14 cellular contexts compared by ENCODE assay signal in genomic region chr1:114854693-114855320, GRCh38. TPM values are rescaled to one million over a fixed set of nuclear protein-coding genes. Genes with fewer than 3 reads are reported as not detected.
DNase-seq lines count a peak whose midpoint lies in the region; ATAC-seq and TF ChIP-seq lines count a peak whose summit lies in the region.
"Had no signal": no experiment of that assay in that cellular context is flagged by ENCODE, and none has a peak within 500 bp of the region (broad histone marks: within the 10 kb centered on the region; RNA-seq: fewer than 3 reads in every experiment).

A gene with protein sequence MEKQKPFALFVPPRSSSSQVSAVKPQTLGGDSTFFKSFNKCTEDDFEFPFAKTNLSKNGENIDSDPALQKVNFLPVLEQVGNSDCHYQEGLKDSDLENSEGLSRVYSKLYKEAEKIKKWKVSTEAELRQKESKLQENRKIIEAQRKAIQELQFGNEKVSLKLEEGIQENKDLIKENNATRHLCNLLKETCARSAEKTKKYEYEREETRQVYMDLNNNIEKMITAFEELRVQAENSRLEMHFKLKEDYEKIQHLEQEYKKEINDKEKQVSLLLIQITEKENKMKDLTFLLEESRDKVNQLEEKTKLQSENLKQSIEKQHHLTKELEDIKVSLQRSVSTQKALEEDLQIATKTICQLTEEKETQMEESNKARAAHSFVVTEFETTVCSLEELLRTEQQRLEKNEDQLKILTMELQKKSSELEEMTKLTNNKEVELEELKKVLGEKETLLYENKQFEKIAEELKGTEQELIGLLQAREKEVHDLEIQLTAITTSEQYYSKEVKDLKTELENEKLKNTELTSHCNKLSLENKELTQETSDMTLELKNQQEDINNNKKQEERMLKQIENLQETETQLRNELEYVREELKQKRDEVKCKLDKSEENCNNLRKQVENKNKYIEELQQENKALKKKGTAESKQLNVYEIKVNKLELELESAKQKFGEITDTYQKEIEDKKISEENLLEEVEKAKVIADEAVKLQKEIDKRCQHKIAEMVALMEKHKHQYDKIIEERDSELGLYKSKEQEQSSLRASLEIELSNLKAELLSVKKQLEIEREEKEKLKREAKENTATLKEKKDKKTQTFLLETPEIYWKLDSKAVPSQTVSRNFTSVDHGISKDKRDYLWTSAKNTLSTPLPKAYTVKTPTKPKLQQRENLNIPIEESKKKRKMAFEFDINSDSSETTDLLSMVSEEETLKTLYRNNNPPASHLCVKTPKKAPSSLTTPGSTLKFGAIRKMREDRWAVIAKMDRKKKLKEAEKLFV (plus strand): TSS chr1:114854863. CDS start chr1:114855465, 602 bp downstream.

- H3K4me3 Mint-ChIP-seq in activated CD4-positive, alpha-beta T cell treated with anti-CD3 and anti-CD28 coated beads for 36 hours: peak within 1 kb of the TSS; percentile 44
- peak within 1 kb of the TSS; percentile 63 for H3K4me3 Mint-ChIP-seq in T-helper 2 cell treated with Interferon-gamma antibody and Interleukin-4, amounts not matched to agents 5 μg/mL and 100 μg/mL, for 36 hours
- H3K4me3 Mint-ChIP-seq: nephron progenitor cell had no signal

- H3K4me1 Mint-ChIP-seq in activated CD4-positive, alpha-beta T cell treated with anti-CD3 and anti-CD28 coated beads for 36 hours: peaks cover 7% of the 10 kb centered on the region
- peaks cover 6% of the 10 kb centered on the region for H3K4me1 Mint-ChIP-seq in T-helper 2 cell treated with Interferon-gamma antibody and Interleukin-4, amounts not matched to agents 5 μg/mL and 100 μg/mL, for 36 hours (ENCODE audit: low read depth)
- H3K4me1 Mint-ChIP-seq: nephron progenitor cell had no signal

- H3K9me3 ChIP-seq in transverse colon: no peaks in the 10 kb centered on the region
- H3K9me3 ChIP-seq: upper lobe of left lung had no signal

- peaks cover 33% of the 10 kb centered on the region for H3K27me3 ChIP-seq in transverse colon

- peak within 1 kb of the TSS; percentile 13 for H3K4me3 ChIP-seq in epithelial cell of proximal tubule (ENCODE audit: low read depth, low read length)
- H3K4me3 ChIP-seq in skeletal muscle cell (ENCODE audit: low read depth, low read length): peak within 1 kb of the TSS; percentile 27
- H3K4me3 ChIP-seq in transverse colon: peak within 1 kb of the TSS in 1 of 4 donors; percentile 14

- 43 to 53% methylated on average over 14 to 40 of the region's 40 CpGs for WGBS in transverse colon (ENCODE audit: low coverage in 1 of 2), 2 donors

- TF ChIP-seq CTCF in epithelial cell of proximal tubule (conservative IDR thresholded peaks at IDR 0.05; ENCODE audit: low read depth, low read length) (no peak), transverse colon (IDR thresholded peaks at IDR 0.05) (no peak)

- no peak for ATAC-seq in activated CD4-positive, alpha-beta T cell treated with anti-CD3 and anti-CD28 coated beads for 36 hours
- ATAC-seq in GM18873 (IDR thresholded peaks at IDR 0.05; ENCODE audit: low FRiP score, unreplicated experiment): no peak

- H3K27ac ChIP-seq in transverse colon: no peak within 1 kb of the TSS
- H3K27ac ChIP-seq: upper lobe of left lung had no signal

- peaks cover 30% of the 10 kb centered on the region for H3K27me3 Mint-ChIP-seq in activated CD4-positive, alpha-beta T cell treated with anti-CD3 and anti-CD28 coated beads for 36 hours
- peaks cover 21% of the 10 kb centered on the region for H3K27me3 Mint-ChIP-seq in T-helper 2 cell treated with Interferon-gamma antibody and Interleukin-4, amounts not matched to agents 5 μg/mL and 100 μg/mL, for 36 hours (ENCODE audit: low read depth)

- peak; percentile 20 for DNase-seq in activated CD4-positive, alpha-beta T cell treated with anti-CD3 and anti-CD28 coated beads for 36 hours
- no peak for DNase-seq in activated CD4-positive, alpha-beta T cell treated with anti-CD3 and anti-CD28 coated beads for 4 hours
- no peak for DNase-seq in T-helper 2 cell treated with Interferon-gamma antibody and Interleukin-4, amounts not matched to agents 5 μg/mL and 100 μg/mL, for 36 hours (ENCODE audit: low spot score)
- DNase-seq in epithelial cell of proximal tubule (ENCODE audit: low read depth) (no peak), skeletal muscle cell (ENCODE audit: low read depth) (no peak), transverse colon (no peak)
- no peak for DNase-seq in stimulated activated naive CD4-positive, alpha-beta T cell treated with Interleukin-2 at 50 U/mL for 16 hours (lab: John Stamatoyannopoulos, UW)
- DNase-seq: ACHN, Karpas-422, NCI-H2171 treated with DMSO at 0.1 percent for 48 hours, nephron progenitor cell had no signal

- in situ Hi-C loops in transverse colon (cut with MboI; ENCODE audit: low pct_ligation_motif_present in 1 of 4, low pct_unique_long_range_greater_than_20kb in 1 of 4, low sequenced_read_pairs in 3 of 4): no loop called here

- H3K4me1 ChIP-seq in transverse colon: peaks cover 0 to 3% (median 0%) of the 10 kb centered on the region in 4 donors

- H3K27ac Mint-ChIP-seq in activated CD4-positive, alpha-beta T cell treated with anti-CD3 and anti-CD28 coated beads for 36 hours: no peak within 1 kb of the TSS
- H3K27ac Mint-ChIP-seq in T-helper 2 cell treated with Interferon-gamma antibody and Interleukin-4, amounts not matched to agents 5 μg/mL and 100 μg/mL, for 36 hours: no peak within 1 kb of the TSS
- H3K27ac Mint-ChIP-seq: nephron progenitor cell had no signal

- no peaks in the 10 kb centered on the region for H3K36me3 Mint-ChIP-seq in activated CD4-positive, alpha-beta T cell treated with anti-CD3 and anti-CD28 coated beads for 36 hours (ENCODE audit: low read depth)
- peaks cover 2% of the 10 kb centered on the region for H3K36me3 Mint-ChIP-seq in T-helper 2 cell treated with Interferon-gamma antibody and Interleukin-4, amounts not matched to agents 5 μg/mL and 100 μg/mL, for 36 hours (ENCODE audit: low read depth)

- no peaks in the 10 kb centered on the region for H3K36me3 ChIP-seq in transverse colon
- H3K36me3 ChIP-seq: upper lobe of left lung had no signal

- CTCF ChIA-PET in activated CD4-positive, alpha-beta T cell treated with anti-CD3 and anti-CD28 coated beads for 36 hours (lab: Charles Lee): no interaction called here

- POLR2A ChIA-PET in activated CD4-positive, alpha-beta T cell treated with anti-CD3 and anti-CD28 coated beads for 36 hours (lab: Charles Lee): interaction anchor here (0.7 kb wide), 1 partner anchor 75 kb away, joined by 4 read pairs; the partner anchor contains the start of gene SIKE1

- no peak for TF ChIP-seq EP300 in transverse colon (IDR thresholded peaks at IDR 0.05; ENCODE audit: low read depth)

- no peak for TF ChIP-seq POLR2A in transverse colon (IDR thresholded peaks at IDR 0.05)

- no peaks in the 10 kb centered on the region for H3K9me3 Mint-ChIP-seq in activated CD4-positive, alpha-beta T cell treated with anti-CD3 and anti-CD28 coated beads for 36 hours (ENCODE audit: low read depth)
- no peaks in the 10 kb centered on the region for H3K9me3 Mint-ChIP-seq in T-helper 2 cell treated with Interferon-gamma antibody and Interleukin-4, amounts not matched to agents 5 μg/mL and 100 μg/mL, for 36 hours
- H3K9me3 Mint-ChIP-seq: nephron progenitor cell had no signal

- intact Hi-C loops in activated CD4-positive, alpha-beta T cell treated with anti-CD3 and anti-CD28 coated beads for 36 hours (cut with DNase I, micrococcal nuclease): no loop called here
- intact Hi-C loops in transverse colon (cut with DNase I; ENCODE audit: low total_unique reads): no loop called here

RNA-seq across cellular contexts. Expression of the gene that starts here (rescaled TPM):
- total RNA-seq in activated CD4-positive, alpha-beta T cell treated with anti-CD3 and anti-CD28 coated beads for 36 hours: not detected
- not detected in 2 replicates for total RNA-seq in epithelial cell of proximal tubule
- total RNA-seq in transverse colon: not detected
- total RNA-seq: G401, upper lobe of left lung had no signal

Comparison
In these comparisons a context has a peak if more than half of its experiments do, and no peak if none do; other contexts are left out.
1. Peak in DNase-seq in activated CD4-positive, alpha-beta T cell treated with anti-CD3 and anti-CD28 coated beads for 36 hours; RNA of the gene not detected or under 1 TPM.